8 cellular contexts compared by ENCODE assay signal in genomic region chr11:119057000-119057769, GRCh38.
DNase-seq lines count a peak whose midpoint lies in the region; ATAC-seq and TF ChIP-seq lines count a peak whose summit lies in the region.

A gene with protein sequence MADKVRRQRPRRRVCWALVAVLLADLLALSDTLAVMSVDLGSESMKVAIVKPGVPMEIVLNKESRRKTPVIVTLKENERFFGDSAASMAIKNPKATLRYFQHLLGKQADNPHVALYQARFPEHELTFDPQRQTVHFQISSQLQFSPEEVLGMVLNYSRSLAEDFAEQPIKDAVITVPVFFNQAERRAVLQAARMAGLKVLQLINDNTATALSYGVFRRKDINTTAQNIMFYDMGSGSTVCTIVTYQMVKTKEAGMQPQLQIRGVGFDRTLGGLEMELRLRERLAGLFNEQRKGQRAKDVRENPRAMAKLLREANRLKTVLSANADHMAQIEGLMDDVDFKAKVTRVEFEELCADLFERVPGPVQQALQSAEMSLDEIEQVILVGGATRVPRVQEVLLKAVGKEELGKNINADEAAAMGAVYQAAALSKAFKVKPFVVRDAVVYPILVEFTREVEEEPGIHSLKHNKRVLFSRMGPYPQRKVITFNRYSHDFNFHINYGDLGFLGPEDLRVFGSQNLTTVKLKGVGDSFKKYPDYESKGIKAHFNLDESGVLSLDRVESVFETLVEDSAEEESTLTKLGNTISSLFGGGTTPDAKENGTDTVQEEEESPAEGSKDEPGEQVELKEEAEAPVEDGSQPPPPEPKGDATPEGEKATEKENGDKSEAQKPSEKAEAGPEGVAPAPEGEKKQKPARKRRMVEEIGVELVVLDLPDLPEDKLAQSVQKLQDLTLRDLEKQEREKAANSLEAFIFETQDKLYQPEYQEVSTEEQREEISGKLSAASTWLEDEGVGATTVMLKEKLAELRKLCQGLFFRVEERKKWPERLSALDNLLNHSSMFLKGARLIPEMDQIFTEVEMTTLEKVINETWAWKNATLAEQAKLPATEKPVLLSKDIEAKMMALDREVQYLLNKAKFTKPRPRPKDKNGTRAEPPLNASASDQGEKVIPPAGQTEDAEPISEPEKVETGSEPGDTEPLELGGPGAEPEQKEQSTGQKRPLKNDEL (minus strand): TSS chr11:119057205. CDS start chr11:119056160, 1,045 bp downstream.

- TF ChIP-seq CTCF in AG09319 (IDR thresholded peaks at IDR 0.05; ENCODE audit: low read depth, low read length) = peak; percentile 30

- peak within 1 kb of the TSS; percentile 99 for H3K27ac Mint-ChIP-seq in central memory CD8-positive, alpha-beta T cell (ENCODE audit: low read depth)

- H3K9me3 Mint-ChIP-seq in central memory CD8-positive, alpha-beta T cell = no peaks in the 10 kb centered on the region

- H3K4me1 Mint-ChIP-seq in central memory CD8-positive, alpha-beta T cell = peaks cover 51% of the 10 kb centered on the region

- DNase-seq in AG09319 (ENCODE audit: extremely low read depth, low read depth) (peak; percentile 92), NCI-H345 treated with DMSO at 0.1 percent for 48 hours (lab: John Stamatoyannopoulos, UW; ENCODE audit: unreplicated experiment) (peak; percentile 91), islet precursor cell (peak; percentile 99)
- DNase-seq in activated CD4-positive, CD25-positive, alpha-beta regulatory T cell treated with anti-CD3 and anti-CD28 coated beads, Interleukin-2, amount 50 U/mL, for 16 hours (ENCODE audit: low read depth, low spot score) = peak; percentile 95
- peak; percentile 93 to 95 for DNase-seq in central memory CD8-positive, alpha-beta T cell (ENCODE audit: low spot score in 2 of 2)
- peak; percentile 96 to 100 (median 96) for DNase-seq in stimulated activated CD4-positive, alpha-beta T cell treated with anti-CD3 and anti-CD28 coated beads, Interleukin-12 subunit alpha, Interleukin-12 subunit beta, amount 100 ng/mL, for 48 hours (ENCODE audit: low read depth in 2 of 3, low spot score in 1 of 3)

- H3K27me3 Mint-ChIP-seq in central memory CD8-positive, alpha-beta T cell = no peaks in the 10 kb centered on the region

- H3K4me3 Mint-ChIP-seq in central memory CD8-positive, alpha-beta T cell = peak within 1 kb of the TSS; percentile 92

- peaks cover 42% of the 10 kb centered on the region for H3K36me3 Mint-ChIP-seq in central memory CD8-positive, alpha-beta T cell (ENCODE audit: insufficient read depth)

- ATAC-seq in GM19023 (IDR thresholded peaks at IDR 0.05; ENCODE audit: unreplicated experiment) = peak; percentile 89
- peak; percentile 90 for ATAC-seq in HG03280 (IDR thresholded peaks at IDR 0.05; ENCODE audit: unreplicated experiment)
- peak; percentile 90 for ATAC-seq in central memory CD8-positive, alpha-beta T cell (replicated peaks; ENCODE audit: extremely low read depth, poor library complexity, severe bottlenecking)

Comparison
In these comparisons a context has a peak if more than half of its experiments do, and no peak if none do; other contexts are left out.
1. Peak in every context shown above with its lines: DNase-seq and ATAC-seq.